Comparison of ENCODE assay signal across 1 cellular context in genomic region chr17:73109603-73110002, GRCh38.
TF ChIP-seq lines count a peak whose summit lies in the region.

No MANE protein-coding gene starts in this region.

TF ChIP-seq in HepG2, 621 proteins besides CTCF, POLR2A, EP300 and RAD21:
- TF ChIP-seq REL (CRISPR knock-in tag; conservative IDR thresholded peaks at IDR 0.05) (no peak), TIGD3 (CRISPR knock-in tag; IDR thresholded peaks at IDR 0.05; ENCODE audit: borderline replicate concordance) (no peak), ARHGAP35 (CRISPR knock-in tag; IDR thresholded peaks at IDR 0.05; ENCODE audit: borderline replicate concordance) (no peak), PBX3 (CRISPR knock-in tag; IDR thresholded peaks at IDR 0.05; ENCODE audit: borderline replicate concordance) (no peak), FLYWCH1 (CRISPR knock-in tag; IDR thresholded peaks at IDR 0.05) (no peak), ZBTB49 (CRISPR knock-in tag; IDR thresholded peaks at IDR 0.05; ENCODE audit: borderline replicate concordance) (no peak), MTERF4 (CRISPR knock-in tag; IDR thresholded peaks at IDR 0.05) (no peak), RFXANK (CRISPR knock-in tag; IDR thresholded peaks at IDR 0.05) (no peak), NCOR1 (IDR thresholded peaks at IDR 0.05; ENCODE audit: borderline replicate concordance, low read length) (no peak), ZNF468 (CRISPR knock-in tag; IDR thresholded peaks at IDR 0.05) (no peak), MAZ (IDR thresholded peaks at IDR 0.05; ENCODE audit: borderline replicate concordance, low read depth, low read length) (no peak), MAZ (CRISPR knock-in tag; IDR thresholded peaks at IDR 0.05; ENCODE audit: low read depth) (no peak), ZNF615 (CRISPR knock-in tag; IDR thresholded peaks at IDR 0.05; ENCODE audit: borderline replicate concordance) (no peak), DMTF1 (CRISPR knock-in tag; IDR thresholded peaks at IDR 0.05) (no peak)
